16 cellular contexts compared by ENCODE assay signal in genomic region chr17:65799869-65800268, GRCh38.
DNase-seq lines count a peak whose midpoint lies in the region; ATAC-seq and TF ChIP-seq lines count a peak whose summit lies in the region.
"Had no signal": no experiment of that assay in that cellular context is flagged by ENCODE, and none has a peak within 500 bp of the region (broad histone marks: within the 10 kb centered on the region; RNA-seq: fewer than 3 reads in every experiment).

No MANE protein-coding gene starts in this region.

- TF ChIP-seq CTCF in activated CD8-positive, alpha-beta T cell treated with anti-CD3 and anti-CD28 coated beads for 36 hours (IDR thresholded peaks at IDR 0.05), result no peak

- no peaks in the 10 kb centered on the region for H3K36me3 Mint-ChIP-seq in activated CD8-positive, alpha-beta T cell treated with anti-CD3 and anti-CD28 coated beads for 36 hours (ENCODE audit: low read depth)
- H3K36me3 Mint-ChIP-seq in activated CD8-positive, alpha-beta T cell treated with anti-CD3 and anti-CD28 coated beads, Interleukin-2, amount 10 ng/mL, durations not matched to agents 7 days and 5 days (ENCODE audit: low read depth), result no peaks in the 10 kb centered on the region
- peaks cover 3% of the 10 kb centered on the region for H3K36me3 Mint-ChIP-seq in activated naive CD8-positive, alpha-beta T cell treated with anti-CD3 and anti-CD28 coated beads, Interleukin-2, amount 50 U/mL, for 24 hours (ENCODE audit: low read depth)
- H3K36me3 Mint-ChIP-seq in activated naive CD8-positive, alpha-beta T cell treated with anti-CD3 and anti-CD28 coated beads for 36 hours, result no peaks in the 10 kb centered on the region
- H3K36me3 Mint-ChIP-seq in activated T-helper 1 cell treated with anti-CD3 and anti-CD28 coated beads, Interleukin-12 subunit alpha, Interleukin-12 subunit beta, Interleukin-2, Interleukin-4 antibody, amounts not matched to agents 30 ng/mL and 10 ng/mL and 1 ng/mL, durations not matched to agents 14 hours and 24 hours and 36 hours (ENCODE audit: low read depth), result no peaks in the 10 kb centered on the region
- H3K36me3 Mint-ChIP-seq: CD4-positive, CD25-positive, alpha-beta regulatory T cell had no signal

- POLR2A ChIA-PET in activated CD8-positive, alpha-beta T cell treated with anti-CD3 and anti-CD28 coated beads for 36 hours (lab: Charles Lee), result no interaction called here
- POLR2A ChIA-PET in activated CD8-positive, alpha-beta T cell treated with anti-CD3 and anti-CD28 coated beads, Interleukin-2, amount 10 ng/mL, durations not matched to agents 7 days and 5 days (lab: Charles Lee), result no interaction called here

- H3K4me3 Mint-ChIP-seq in activated CD8-positive, alpha-beta T cell treated with anti-CD3 and anti-CD28 coated beads for 36 hours, result no peak overlapping the region
- no peak overlapping the region for H3K4me3 Mint-ChIP-seq in activated CD8-positive, alpha-beta T cell treated with anti-CD3 and anti-CD28 coated beads, Interleukin-2, amount 10 ng/mL, durations not matched to agents 7 days and 5 days
- no peak overlapping the region for H3K4me3 Mint-ChIP-seq in activated naive CD8-positive, alpha-beta T cell treated with anti-CD3 and anti-CD28 coated beads, Interleukin-2, amount 50 U/mL, for 24 hours
- no peak overlapping the region for H3K4me3 Mint-ChIP-seq in activated naive CD8-positive, alpha-beta T cell treated with anti-CD3 and anti-CD28 coated beads for 36 hours
- H3K4me3 Mint-ChIP-seq in activated T-helper 1 cell treated with anti-CD3 and anti-CD28 coated beads, Interleukin-12 subunit alpha, Interleukin-12 subunit beta, Interleukin-2, Interleukin-4 antibody, amounts not matched to agents 30 ng/mL and 10 ng/mL and 1 ng/mL, durations not matched to agents 14 hours and 24 hours and 36 hours, result no peak overlapping the region
- H3K4me3 Mint-ChIP-seq: CD4-positive, CD25-positive, alpha-beta regulatory T cell had no signal

- H3K4me1 Mint-ChIP-seq in activated CD8-positive, alpha-beta T cell treated with anti-CD3 and anti-CD28 coated beads for 36 hours (ENCODE audit: low read depth), result peaks cover 15% of the 10 kb centered on the region
- H3K4me1 Mint-ChIP-seq in activated CD8-positive, alpha-beta T cell treated with anti-CD3 and anti-CD28 coated beads, Interleukin-2, amount 10 ng/mL, durations not matched to agents 7 days and 5 days (ENCODE audit: low read depth), result no peaks in the 10 kb centered on the region
- H3K4me1 Mint-ChIP-seq in activated naive CD8-positive, alpha-beta T cell treated with anti-CD3 and anti-CD28 coated beads, Interleukin-2, amount 50 U/mL, for 24 hours, result peaks cover 12% of the 10 kb centered on the region
- peaks cover 6% of the 10 kb centered on the region for H3K4me1 Mint-ChIP-seq in activated naive CD8-positive, alpha-beta T cell treated with anti-CD3 and anti-CD28 coated beads for 36 hours
- peaks cover 12% of the 10 kb centered on the region for H3K4me1 Mint-ChIP-seq in activated T-helper 1 cell treated with anti-CD3 and anti-CD28 coated beads, Interleukin-12 subunit alpha, Interleukin-12 subunit beta, Interleukin-2, Interleukin-4 antibody, amounts not matched to agents 30 ng/mL and 10 ng/mL and 1 ng/mL, durations not matched to agents 14 hours and 24 hours and 36 hours (ENCODE audit: low read depth)

- H3K27me3 Mint-ChIP-seq in activated CD8-positive, alpha-beta T cell treated with anti-CD3 and anti-CD28 coated beads for 36 hours, result peaks cover 2% of the 10 kb centered on the region
- H3K27me3 Mint-ChIP-seq in activated CD8-positive, alpha-beta T cell treated with anti-CD3 and anti-CD28 coated beads, Interleukin-2, amount 10 ng/mL, durations not matched to agents 7 days and 5 days (ENCODE audit: low read depth), result no peaks in the 10 kb centered on the region
- peaks cover 2% of the 10 kb centered on the region for H3K27me3 Mint-ChIP-seq in activated naive CD8-positive, alpha-beta T cell treated with anti-CD3 and anti-CD28 coated beads, Interleukin-2, amount 50 U/mL, for 24 hours
- no peaks in the 10 kb centered on the region for H3K27me3 Mint-ChIP-seq in activated naive CD8-positive, alpha-beta T cell treated with anti-CD3 and anti-CD28 coated beads for 36 hours
- H3K27me3 Mint-ChIP-seq in activated T-helper 1 cell treated with anti-CD3 and anti-CD28 coated beads, Interleukin-12 subunit alpha, Interleukin-12 subunit beta, Interleukin-2, Interleukin-4 antibody, amounts not matched to agents 30 ng/mL and 10 ng/mL and 1 ng/mL, durations not matched to agents 14 hours and 24 hours and 36 hours (ENCODE audit: insufficient read depth), result no peaks in the 10 kb centered on the region

- ATAC-seq in activated CD8-positive, alpha-beta T cell treated with anti-CD3 and anti-CD28 coated beads for 36 hours, result peak; percentile 51
- ATAC-seq in activated CD8-positive, alpha-beta T cell treated with anti-CD3 and anti-CD28 coated beads, Interleukin-2, amount 10 ng/mL, durations not matched to agents 7 days and 5 days, result no peak
- no peak for ATAC-seq in activated naive CD8-positive, alpha-beta T cell treated with anti-CD3 and anti-CD28 coated beads, Interleukin-2, amount 50 U/mL, for 24 hours
- ATAC-seq: Right ventricle myocardium inferior had no signal

- H3K27ac Mint-ChIP-seq in activated CD8-positive, alpha-beta T cell treated with anti-CD3 and anti-CD28 coated beads for 36 hours, result peak overlapping the region; percentile 16
- H3K27ac Mint-ChIP-seq in activated CD8-positive, alpha-beta T cell treated with anti-CD3 and anti-CD28 coated beads, Interleukin-2, amount 10 ng/mL, durations not matched to agents 7 days and 5 days, result no peak overlapping the region
- H3K27ac Mint-ChIP-seq in activated naive CD8-positive, alpha-beta T cell treated with anti-CD3 and anti-CD28 coated beads, Interleukin-2, amount 50 U/mL, for 24 hours, result peak overlapping the region; percentile 23
- H3K27ac Mint-ChIP-seq in activated naive CD8-positive, alpha-beta T cell treated with anti-CD3 and anti-CD28 coated beads for 36 hours, result no peak overlapping the region
- H3K27ac Mint-ChIP-seq in activated T-helper 1 cell treated with anti-CD3 and anti-CD28 coated beads, Interleukin-12 subunit alpha, Interleukin-12 subunit beta, Interleukin-2, Interleukin-4 antibody, amounts not matched to agents 30 ng/mL and 10 ng/mL and 1 ng/mL, durations not matched to agents 14 hours and 24 hours and 36 hours, result peak overlapping the region; percentile 54
- H3K27ac Mint-ChIP-seq: CD4-positive, CD25-positive, alpha-beta regulatory T cell had no signal

- peaks cover 15% of the 10 kb centered on the region for H3K9me3 Mint-ChIP-seq in activated CD8-positive, alpha-beta T cell treated with anti-CD3 and anti-CD28 coated beads for 36 hours
- peaks cover 23% of the 10 kb centered on the region for H3K9me3 Mint-ChIP-seq in activated CD8-positive, alpha-beta T cell treated with anti-CD3 and anti-CD28 coated beads, Interleukin-2, amount 10 ng/mL, durations not matched to agents 7 days and 5 days (ENCODE audit: insufficient read depth)
- peaks cover 19% of the 10 kb centered on the region for H3K9me3 Mint-ChIP-seq in activated naive CD8-positive, alpha-beta T cell treated with anti-CD3 and anti-CD28 coated beads, Interleukin-2, amount 50 U/mL, for 24 hours
- H3K9me3 Mint-ChIP-seq in activated naive CD8-positive, alpha-beta T cell treated with anti-CD3 and anti-CD28 coated beads for 36 hours, result peaks cover 13% of the 10 kb centered on the region
- peaks cover 9% of the 10 kb centered on the region for H3K9me3 Mint-ChIP-seq in activated T-helper 1 cell treated with anti-CD3 and anti-CD28 coated beads, Interleukin-12 subunit alpha, Interleukin-12 subunit beta, Interleukin-2, Interleukin-4 antibody, amounts not matched to agents 30 ng/mL and 10 ng/mL and 1 ng/mL, durations not matched to agents 14 hours and 24 hours and 36 hours

- intact Hi-C loops in activated CD8-positive, alpha-beta T cell treated with anti-CD3 and anti-CD28 coated beads for 36 hours (cut with micrococcal nuclease), result no loop called here
- intact Hi-C loops in activated T-helper 1 cell treated with anti-CD3 and anti-CD28 coated beads, Interleukin-12 subunit alpha, Interleukin-12 subunit beta, Interleukin-2, Interleukin-4 antibody, amounts not matched to agents 30 ng/mL and 10 ng/mL and 1 ng/mL, durations not matched to agents 14 hours and 24 hours and 36 hours (cut with micrococcal nuclease), result loop anchor here (1.0 to 10.0 kb wide), 3 partner anchors 245 to 505 kb away; no protein-coding TSS in a partner anchor

- CTCF ChIA-PET in activated CD8-positive, alpha-beta T cell treated with anti-CD3 and anti-CD28 coated beads for 36 hours (lab: Charles Lee), result no interaction called here
- CTCF ChIA-PET in activated CD8-positive, alpha-beta T cell treated with anti-CD3 and anti-CD28 coated beads, Interleukin-2, amount 10 ng/mL, durations not matched to agents 7 days and 5 days (lab: Charles Lee), result no interaction called here

- DNase-seq in activated CD8-positive, alpha-beta T cell treated with anti-CD3 and anti-CD28 coated beads for 36 hours, result no peak
- DNase-seq in activated CD8-positive, alpha-beta T cell treated with anti-CD3 and anti-CD28 coated beads, Interleukin-2, amount 10 ng/mL, durations not matched to agents 7 days and 5 days, result no peak
- DNase-seq in activated naive CD8-positive, alpha-beta T cell treated with anti-CD3 and anti-CD28 coated beads, Interleukin-2, amount 50 U/mL, for 24 hours, result no peak
- no peak for DNase-seq in activated naive CD8-positive, alpha-beta T cell treated with anti-CD3 and anti-CD28 coated beads for 36 hours
- DNase-seq in activated T-helper 1 cell treated with anti-CD3 and anti-CD28 coated beads, Interleukin-12 subunit alpha, Interleukin-12 subunit beta, Interleukin-2, Interleukin-4 antibody, amounts not matched to agents 30 ng/mL and 10 ng/mL and 1 ng/mL, durations not matched to agents 14 hours and 24 hours and 36 hours (ENCODE audit: low spot score), result no peak
- DNase-seq in DMS153 treated with DMSO at 0.1 percent for 48 hours (lab: John Stamatoyannopoulos, UW; ENCODE audit: unreplicated experiment) (no peak), cerebellar nuclear complex (lab: John Stamatoyannopoulos, UW) (no peak)
- DNase-seq: BE2C; CD4-positive, CD25-positive, alpha-beta regulatory T cell; DMS153; EL; KBM-7; NCI-H1105 treated with DMSO at 0.1 percent for 48 hours; NCI-H1694 treated with DMSO at 0.1 percent for 48 hours; NK-92 treated with Interleukin-12 subunit alpha and Interleukin-12 subunit beta, amount 100 ng/mL, for 24 hours had no signal

Comparison
In these comparisons a context has a peak if more than half of its experiments do, and no peak if none do; other contexts are left out.
1. H3K27ac Mint-ChIP-seq: peak in activated CD8-positive, alpha-beta T cell treated with anti-CD3 and anti-CD28 coated beads for 36 hours (single experiment), activated naive CD8-positive, alpha-beta T cell treated with anti-CD3 and anti-CD28 coated beads, Interleukin-2, amount 50 U/mL, for 24 hours (single experiment) and activated T-helper 1 cell treated with anti-CD3 and anti-CD28 coated beads, Interleukin-12 subunit alpha, Interleukin-12 subunit beta, Interleukin-2, Interleukin-4 antibody, amounts not matched to agents 30 ng/mL and 10 ng/mL and 1 ng/mL, durations not matched to agents 14 hours and 24 hours and 36 hours (single experiment); none in activated CD8-positive, alpha-beta T cell treated with anti-CD3 and anti-CD28 coated beads, Interleukin-2, amount 10 ng/mL, durations not matched to agents 7 days and 5 days (single experiment) and activated naive CD8-positive, alpha-beta T cell treated with anti-CD3 and anti-CD28 coated beads for 36 hours (single experiment).